Comparison of ENCODE assay signal across 17 cellular contexts in the genomic region with DNA sequence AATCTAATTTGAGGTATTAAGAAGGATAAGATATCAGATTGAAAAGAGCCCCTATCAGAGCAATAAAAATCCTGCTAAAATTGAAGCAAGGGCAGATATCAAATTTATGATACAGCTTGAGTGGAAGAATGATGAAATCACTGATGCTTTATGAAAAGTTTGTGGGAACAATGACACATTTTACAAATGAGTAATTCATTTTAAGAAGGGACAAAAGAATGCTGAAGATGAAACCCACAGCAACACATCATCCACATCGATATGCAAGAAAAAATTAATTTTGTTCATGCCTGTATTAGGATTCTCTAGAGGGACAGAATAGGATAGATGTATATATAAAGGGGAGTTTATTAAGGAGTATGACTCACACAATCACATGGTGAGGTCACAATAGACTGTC.
A peak's percentile ranks its signal among the peaks of the same experiment; 100 is the strongest.
DNase-seq lines count a peak whose midpoint lies in the region; ATAC-seq and TF ChIP-seq lines count a peak whose summit lies in the region.
"Had no signal": no experiment of that assay in that cellular context is flagged by ENCODE, and none has a peak within 500 bp of the region (broad histone marks: within the 10 kb centered on the region; RNA-seq: fewer than 3 reads in every experiment).

No MANE protein-coding gene starts in this region.

- no peaks in the 10 kb centered on the region for H3K9me3 Mint-ChIP-seq in activated CD8-positive, alpha-beta T cell treated with anti-CD3 and anti-CD28 coated beads for 36 hours
- H3K9me3 Mint-ChIP-seq in activated CD8-positive, alpha-beta T cell treated with anti-CD3 and anti-CD28 coated beads, Interleukin-2, amount 10 ng/mL, durations not matched to agents 7 days and 5 days (ENCODE audit: insufficient read depth) = no peaks in the 10 kb centered on the region
- no peaks in the 10 kb centered on the region for H3K9me3 Mint-ChIP-seq in activated naive CD8-positive, alpha-beta T cell treated with anti-CD3 and anti-CD28 coated beads, Interleukin-2, amount 50 U/mL, for 24 hours
- H3K9me3 Mint-ChIP-seq in activated naive CD8-positive, alpha-beta T cell treated with anti-CD3 and anti-CD28 coated beads for 36 hours = no peaks in the 10 kb centered on the region
- no peaks in the 10 kb centered on the region for H3K9me3 Mint-ChIP-seq in activated T-helper 17 cell treated with anti-CD3 and anti-CD28 coated beads, Interleukin-2, amount 50 U/mL, for 72 hours
- no peaks in the 10 kb centered on the region for H3K9me3 Mint-ChIP-seq in stimulated activated naive CD8-positive, alpha-beta T cell treated with anti-CD3 and anti-CD28 coated beads, Interleukin-15, amount 100 ng/mL, for 72 hours

- H3K36me3 ChIP-seq in stomach = no peaks in the 10 kb centered on the region
- H3K36me3 ChIP-seq: BLaER1, HAP-1 had no signal

- 57 to 89% (median 77%) methylated on average over 1 of the region's 1 CpG for WGBS in stomach, 5 donors

- intact Hi-C loops in activated CD8-positive, alpha-beta T cell treated with anti-CD3 and anti-CD28 coated beads for 36 hours (cut with micrococcal nuclease) = no loop called here
- intact Hi-C loops in stomach (cut with DNase I; ENCODE audit: low total_unique reads) = no loop called here

- H3K27me3 ChIP-seq in stomach = no peaks in the 10 kb centered on the region
- H3K27me3 ChIP-seq: BLaER1 had no signal

- H3K4me1 ChIP-seq in stomach = no peaks in the 10 kb centered on the region
- H3K4me1 ChIP-seq: BLaER1, HAP-1 had no signal

- TF ChIP-seq CTCF in activated CD8-positive, alpha-beta T cell treated with anti-CD3 and anti-CD28 coated beads for 36 hours (IDR thresholded peaks at IDR 0.05) = no peak
- TF ChIP-seq CTCF in stomach (IDR thresholded peaks at IDR 0.05) = no peak

- H3K4me1 Mint-ChIP-seq in activated CD8-positive, alpha-beta T cell treated with anti-CD3 and anti-CD28 coated beads for 36 hours (ENCODE audit: low read depth) = peaks cover 5% of the 10 kb centered on the region
- no peaks in the 10 kb centered on the region for H3K4me1 Mint-ChIP-seq in activated CD8-positive, alpha-beta T cell treated with anti-CD3 and anti-CD28 coated beads, Interleukin-2, amount 10 ng/mL, durations not matched to agents 7 days and 5 days (ENCODE audit: low read depth)
- H3K4me1 Mint-ChIP-seq in activated naive CD8-positive, alpha-beta T cell treated with anti-CD3 and anti-CD28 coated beads, Interleukin-2, amount 50 U/mL, for 24 hours = peaks cover 9% of the 10 kb centered on the region
- peaks cover 5% of the 10 kb centered on the region for H3K4me1 Mint-ChIP-seq in activated naive CD8-positive, alpha-beta T cell treated with anti-CD3 and anti-CD28 coated beads for 36 hours
- H3K4me1 Mint-ChIP-seq in activated T-helper 17 cell treated with anti-CD3 and anti-CD28 coated beads, Interleukin-2, amount 50 U/mL, for 72 hours = peaks cover 9% of the 10 kb centered on the region
- peaks cover 9% of the 10 kb centered on the region for H3K4me1 Mint-ChIP-seq in stimulated activated naive CD8-positive, alpha-beta T cell treated with anti-CD3 and anti-CD28 coated beads, Interleukin-15, amount 100 ng/mL, for 72 hours
- H3K4me1 Mint-ChIP-seq: CD14-positive monocyte; CD4-positive, alpha-beta memory T cell had no signal

- no peak overlapping the region for H3K4me3 Mint-ChIP-seq in activated CD8-positive, alpha-beta T cell treated with anti-CD3 and anti-CD28 coated beads for 36 hours
- H3K4me3 Mint-ChIP-seq in activated CD8-positive, alpha-beta T cell treated with anti-CD3 and anti-CD28 coated beads, Interleukin-2, amount 10 ng/mL, durations not matched to agents 7 days and 5 days = no peak overlapping the region
- H3K4me3 Mint-ChIP-seq in activated naive CD8-positive, alpha-beta T cell treated with anti-CD3 and anti-CD28 coated beads, Interleukin-2, amount 50 U/mL, for 24 hours = no peak overlapping the region
- no peak overlapping the region for H3K4me3 Mint-ChIP-seq in activated naive CD8-positive, alpha-beta T cell treated with anti-CD3 and anti-CD28 coated beads for 36 hours
- H3K4me3 Mint-ChIP-seq in activated T-helper 17 cell treated with anti-CD3 and anti-CD28 coated beads, Interleukin-2, amount 50 U/mL, for 72 hours = no peak overlapping the region
- no peak overlapping the region for H3K4me3 Mint-ChIP-seq in stimulated activated naive CD8-positive, alpha-beta T cell treated with anti-CD3 and anti-CD28 coated beads, Interleukin-15, amount 100 ng/mL, for 72 hours
- H3K4me3 Mint-ChIP-seq: CD14-positive monocyte; CD4-positive, alpha-beta memory T cell had no signal

- H3K27ac ChIP-seq in stomach = no peak overlapping the region
- H3K27ac ChIP-seq: BLaER1, GM23248, HL-60 had no signal

- no peaks in the 10 kb centered on the region for H3K36me3 Mint-ChIP-seq in activated CD8-positive, alpha-beta T cell treated with anti-CD3 and anti-CD28 coated beads for 36 hours (ENCODE audit: low read depth)
- no peaks in the 10 kb centered on the region for H3K36me3 Mint-ChIP-seq in activated CD8-positive, alpha-beta T cell treated with anti-CD3 and anti-CD28 coated beads, Interleukin-2, amount 10 ng/mL, durations not matched to agents 7 days and 5 days (ENCODE audit: low read depth)
- no peaks in the 10 kb centered on the region for H3K36me3 Mint-ChIP-seq in activated naive CD8-positive, alpha-beta T cell treated with anti-CD3 and anti-CD28 coated beads, Interleukin-2, amount 50 U/mL, for 24 hours (ENCODE audit: low read depth)
- no peaks in the 10 kb centered on the region for H3K36me3 Mint-ChIP-seq in activated naive CD8-positive, alpha-beta T cell treated with anti-CD3 and anti-CD28 coated beads for 36 hours
- no peaks in the 10 kb centered on the region for H3K36me3 Mint-ChIP-seq in activated T-helper 17 cell treated with anti-CD3 and anti-CD28 coated beads, Interleukin-2, amount 50 U/mL, for 72 hours (ENCODE audit: low read depth)
- H3K36me3 Mint-ChIP-seq: CD14-positive monocyte; CD4-positive, alpha-beta memory T cell had no signal

- peaks cover 2% of the 10 kb centered on the region for H3K27me3 Mint-ChIP-seq in activated CD8-positive, alpha-beta T cell treated with anti-CD3 and anti-CD28 coated beads for 36 hours
- H3K27me3 Mint-ChIP-seq in activated CD8-positive, alpha-beta T cell treated with anti-CD3 and anti-CD28 coated beads, Interleukin-2, amount 10 ng/mL, durations not matched to agents 7 days and 5 days (ENCODE audit: low read depth) = no peaks in the 10 kb centered on the region
- H3K27me3 Mint-ChIP-seq in activated naive CD8-positive, alpha-beta T cell treated with anti-CD3 and anti-CD28 coated beads, Interleukin-2, amount 50 U/mL, for 24 hours = no peaks in the 10 kb centered on the region
- H3K27me3 Mint-ChIP-seq in activated naive CD8-positive, alpha-beta T cell treated with anti-CD3 and anti-CD28 coated beads for 36 hours = no peaks in the 10 kb centered on the region
- H3K27me3 Mint-ChIP-seq in activated T-helper 17 cell treated with anti-CD3 and anti-CD28 coated beads, Interleukin-2, amount 50 U/mL, for 72 hours = no peaks in the 10 kb centered on the region
- H3K27me3 Mint-ChIP-seq in stimulated activated naive CD8-positive, alpha-beta T cell treated with anti-CD3 and anti-CD28 coated beads, Interleukin-15, amount 100 ng/mL, for 72 hours = peaks cover 8% of the 10 kb centered on the region
- H3K27me3 Mint-ChIP-seq: CD4-positive, alpha-beta memory T cell had no signal

- POLR2A ChIA-PET in activated CD8-positive, alpha-beta T cell treated with anti-CD3 and anti-CD28 coated beads for 36 hours (lab: Charles Lee) = no interaction called here
- POLR2A ChIA-PET in activated CD8-positive, alpha-beta T cell treated with anti-CD3 and anti-CD28 coated beads, Interleukin-2, amount 10 ng/mL, durations not matched to agents 7 days and 5 days (lab: Charles Lee) = no interaction called here

- DNase-seq in activated CD8-positive, alpha-beta T cell treated with anti-CD3 and anti-CD28 coated beads for 36 hours = no peak
- no peak for DNase-seq in activated CD8-positive, alpha-beta T cell treated with anti-CD3 and anti-CD28 coated beads, Interleukin-2, amount 10 ng/mL, durations not matched to agents 7 days and 5 days
- DNase-seq in activated naive CD8-positive, alpha-beta T cell treated with anti-CD3 and anti-CD28 coated beads, Interleukin-2, amount 50 U/mL, for 24 hours = no peak
- no peak for DNase-seq in activated naive CD8-positive, alpha-beta T cell treated with anti-CD3 and anti-CD28 coated beads for 36 hours
- no peak for DNase-seq in stimulated activated naive CD8-positive, alpha-beta T cell treated with anti-CD3 and anti-CD28 coated beads, Interleukin-15, amount 100 ng/mL, for 72 hours
- no peak for DNase-seq in stomach
- DNase-seq: 8988T; CD4-positive, alpha-beta memory T cell; DMS153; DMS79; GDM1; GM23248 had no signal

- no peak for TF ChIP-seq EP300 in stomach (IDR thresholded peaks at IDR 0.05)

- ATAC-seq in activated CD8-positive, alpha-beta T cell treated with anti-CD3 and anti-CD28 coated beads for 36 hours = peak; percentile 30
- ATAC-seq in activated CD8-positive, alpha-beta T cell treated with anti-CD3 and anti-CD28 coated beads, Interleukin-2, amount 10 ng/mL, durations not matched to agents 7 days and 5 days = no peak
- ATAC-seq in activated naive CD8-positive, alpha-beta T cell treated with anti-CD3 and anti-CD28 coated beads, Interleukin-2, amount 50 U/mL, for 24 hours = peak; percentile 46
- ATAC-seq in activated T-helper 17 cell treated with anti-CD3 and anti-CD28 coated beads, Interleukin-2, amount 50 U/mL, for 72 hours (replicated peaks) = peak; percentile 44
- ATAC-seq in stimulated activated naive CD8-positive, alpha-beta T cell treated with anti-CD3 and anti-CD28 coated beads, Interleukin-15, amount 100 ng/mL, for 72 hours = peak; percentile 40

- H3K4me3 ChIP-seq in stomach = no peak overlapping the region
- H3K4me3 ChIP-seq: BLaER1, GM23248, HAP-1 had no signal

- CTCF ChIA-PET in activated CD8-positive, alpha-beta T cell treated with anti-CD3 and anti-CD28 coated beads for 36 hours (lab: Charles Lee) = no interaction called here
- CTCF ChIA-PET in activated CD8-positive, alpha-beta T cell treated with anti-CD3 and anti-CD28 coated beads, Interleukin-2, amount 10 ng/mL, durations not matched to agents 7 days and 5 days (lab: Charles Lee) = no interaction called here

- TF ChIP-seq POLR2A in stomach (IDR thresholded peaks at IDR 0.05) = no peak

- H3K9me3 ChIP-seq in stomach = no peaks in the 10 kb centered on the region
- H3K9me3 ChIP-seq: BLaER1, HAP-1 had no signal

- H3K27ac Mint-ChIP-seq in activated CD8-positive, alpha-beta T cell treated with anti-CD3 and anti-CD28 coated beads for 36 hours = no peak overlapping the region
- no peak overlapping the region for H3K27ac Mint-ChIP-seq in activated CD8-positive, alpha-beta T cell treated with anti-CD3 and anti-CD28 coated beads, Interleukin-2, amount 10 ng/mL, durations not matched to agents 7 days and 5 days
- H3K27ac Mint-ChIP-seq in activated naive CD8-positive, alpha-beta T cell treated with anti-CD3 and anti-CD28 coated beads, Interleukin-2, amount 50 U/mL, for 24 hours = no peak overlapping the region
- no peak overlapping the region for H3K27ac Mint-ChIP-seq in activated naive CD8-positive, alpha-beta T cell treated with anti-CD3 and anti-CD28 coated beads for 36 hours
- H3K27ac Mint-ChIP-seq in activated T-helper 17 cell treated with anti-CD3 and anti-CD28 coated beads, Interleukin-2, amount 50 U/mL, for 72 hours = no peak overlapping the region
- H3K27ac Mint-ChIP-seq in stimulated activated naive CD8-positive, alpha-beta T cell treated with anti-CD3 and anti-CD28 coated beads, Interleukin-15, amount 100 ng/mL, for 72 hours = peak overlapping the region in 1 of 2 donors; percentile 64
- H3K27ac Mint-ChIP-seq: CD4-positive, alpha-beta memory T cell had no signal
